16 cellular contexts compared by ENCODE assay signal in the genomic region with DNA sequence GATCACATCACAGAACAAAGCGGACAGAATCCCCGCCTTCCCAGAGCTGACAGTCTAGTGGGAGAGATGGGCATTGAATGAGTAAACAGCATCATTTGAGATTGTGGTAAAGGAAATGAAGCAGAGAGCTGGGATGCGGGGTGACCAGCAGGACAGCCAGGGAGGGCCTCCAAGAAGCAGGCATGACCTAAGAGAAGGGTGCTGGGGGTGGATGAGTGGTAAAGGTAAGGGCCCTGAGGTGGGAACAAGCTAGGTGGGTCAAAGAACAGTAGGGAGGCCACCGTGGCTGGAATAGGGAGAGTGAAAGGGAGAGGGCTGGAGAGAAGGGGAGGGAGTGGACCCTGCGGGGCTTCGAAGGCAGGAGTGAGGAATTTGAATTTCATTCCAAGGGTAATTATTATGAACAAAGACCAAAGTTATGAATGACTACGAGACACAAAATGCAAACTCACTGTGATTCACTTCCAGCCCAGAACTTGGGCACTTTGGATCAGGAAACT.
A peak's percentile ranks its signal among the peaks of the same experiment; 100 is the strongest.
DNase-seq lines count a peak whose midpoint lies in the region; ATAC-seq and TF ChIP-seq lines count a peak whose summit lies in the region.
"Had no signal": no experiment of that assay in that cellular context is flagged by ENCODE, and none has a peak within 500 bp of the region (broad histone marks: within the 10 kb centered on the region; RNA-seq: fewer than 3 reads in every experiment).

No MANE protein-coding gene starts in this region.

- no peaks in the 10 kb centered on the region for H4K20me1 ChIP-seq in fibroblast of lung (ENCODE audit: control insufficient read depth, extremely low read depth, insufficient read depth, low read length)

- TF ChIP-seq CTCF in fibroblast of lung (conservative IDR thresholded peaks at IDR 0.05 in 1 of 2, IDR thresholded peaks at IDR 0.05 in 1 of 2; ENCODE audit: low read depth in 1 of 2, low read length in 2 of 2) (no peak), type B pancreatic cell (conservative IDR thresholded peaks at IDR 0.05) (no peak)

- H3K36me3 Mint-ChIP-seq in activated naive CD4-positive, alpha-beta T cell treated with anti-CD3 and anti-CD28 coated beads, Interleukin-2, amount 50 U/mL, for 72 hours, result no peaks in the 10 kb centered on the region
- H3K36me3 Mint-ChIP-seq in type B pancreatic cell, result no peaks in the 10 kb centered on the region
- H3K36me3 Mint-ChIP-seq: activated naive CD8-positive, alpha-beta T cell had no signal

- H3K4me3 Mint-ChIP-seq in type B pancreatic cell, result peak overlapping the region; percentile 28
- H3K4me3 Mint-ChIP-seq: activated naive CD8-positive, alpha-beta T cell had no signal

- H3K9me3 Mint-ChIP-seq in activated naive CD4-positive, alpha-beta T cell treated with anti-CD3 and anti-CD28 coated beads, Interleukin-2, amount 50 U/mL, for 72 hours, result no peaks in the 10 kb centered on the region
- H3K9me3 Mint-ChIP-seq in type B pancreatic cell, result no peaks in the 10 kb centered on the region

- H3K36me3 ChIP-seq in fibroblast of lung (ENCODE audit: control insufficient read depth, insufficient read depth, low read length), result no peaks in the 10 kb centered on the region

- peaks cover 22% of the 10 kb centered on the region for H3K4me1 Mint-ChIP-seq in type B pancreatic cell (ENCODE audit: unreplicated experiment)

- ATAC-seq in activated naive CD4-positive, alpha-beta T cell treated with anti-CD3 and anti-CD28 coated beads, Interleukin-2, amount 50 U/mL, for 72 hours, result no peak
- ATAC-seq in left lobe of liver, result no peak

- H3K9ac ChIP-seq in fibroblast of lung (ENCODE audit: insufficient read depth, low read length), result no peak overlapping the region

- H3K9me3 ChIP-seq in fibroblast of lung (ENCODE audit: control insufficient read depth, insufficient read depth, low read depth, low read length), result no peaks in the 10 kb centered on the region

- no peak overlapping the region for H2AFZ ChIP-seq in fibroblast of lung (ENCODE audit: low read length)

- H3K27me3 Mint-ChIP-seq in type B pancreatic cell, result no peaks in the 10 kb centered on the region

- peaks cover 7% of the 10 kb centered on the region for H3K4me1 ChIP-seq in fibroblast of lung (ENCODE audit: control insufficient read depth, extremely low read depth, insufficient read depth, low read length)

- no peaks in the 10 kb centered on the region for H3K27me3 ChIP-seq in fibroblast of lung (ENCODE audit: control insufficient read depth, insufficient read depth, low read length)

- H3K4me2 ChIP-seq in fibroblast of lung (ENCODE audit: extremely low read depth, insufficient read depth, low read length), result peak overlapping the region; percentile 28

- DNase-seq in activated naive CD4-positive, alpha-beta T cell treated with anti-CD3 and anti-CD28 coated beads, Interleukin-2, amount 50 U/mL, for 72 hours (ENCODE audit: low spot score in 2 of 2), result no peak
- no peak for DNase-seq in activated naive CD4-positive, alpha-beta T cell treated with Interleukin-2 at 50 U/mL for 16 hours
- DNase-seq in RKO (ENCODE audit: low spot score) (peak; percentile 29), fibroblast of lung (ENCODE audit: low read depth in 2 of 2) (peak; percentile 33 to 74), type B pancreatic cell (ENCODE audit: extremely low spot score, unreplicated experiment) (no peak), AML-193 (lab: John Stamatoyannopoulos, UW) (no peak), left lobe of liver (ENCODE audit: low spot score) (no peak), nucleus accumbens (lab: John Stamatoyannopoulos, UW) (no peak)
- DNase-seq: DND-41, foreskin melanocyte, NCI-H1436 treated with DMSO at 0.1 percent for 48 hours, NCI-H526, SHP77 treated with DMSO at 0.1 percent for 48 hours, small intestine had no signal

- no peak overlapping the region for H3K4me3 ChIP-seq in fibroblast of lung (replicated peaks in 1 of 4; ENCODE audit: control extremely low read depth in 1 of 4, insufficient read depth in 1 of 4, low read depth in 3 of 4, low read length in 4 of 4)

- H3K27ac Mint-ChIP-seq in activated naive CD4-positive, alpha-beta T cell treated with anti-CD3 and anti-CD28 coated beads, Interleukin-2, amount 50 U/mL, for 72 hours, result peak overlapping the region; percentile 4 to 22
- H3K27ac Mint-ChIP-seq in type B pancreatic cell, result peak overlapping the region; percentile 90
- H3K27ac Mint-ChIP-seq: activated naive CD8-positive, alpha-beta T cell had no signal

- peak overlapping the region; percentile 81 for H3K27ac ChIP-seq in fibroblast of lung (ENCODE audit: insufficient read depth, low read length)
- H3K27ac ChIP-seq: 22Rv1 had no signal

- no peaks in the 10 kb centered on the region for H3K79me2 ChIP-seq in fibroblast of lung (ENCODE audit: control insufficient read depth, insufficient read depth, low read length)

Comparison
In these comparisons a context has a peak if more than half of its experiments do, and no peak if none do; other contexts are left out.
1. DNase-seq: peak in RKO (single experiment) and fibroblast of lung (2 of 2); none in activated naive CD4-positive, alpha-beta T cell treated with anti-CD3 and anti-CD28 coated beads, Interleukin-2, amount 50 U/mL, for 72 hours (0 of 2), activated naive CD4-positive, alpha-beta T cell treated with Interleukin-2 at 50 U/mL for 16 hours (single experiment), type B pancreatic cell (single experiment), AML-193 (0 of 2), left lobe of liver (single experiment) and nucleus accumbens (0 of 56).